38 cellular contexts compared by ENCODE assay signal in genomic region chr13:45276887-45277286, GRCh38.
DNase-seq lines count a peak whose midpoint lies in the region; ATAC-seq, FAIRE-seq and TF ChIP-seq lines count a peak whose summit lies in the region.
"Had no signal": no experiment of that assay in that cellular context is flagged by ENCODE, and none has a peak within 500 bp of the region (broad histone marks: within the 10 kb centered on the region; RNA-seq: fewer than 3 reads in every experiment).

No MANE protein-coding gene starts in this region.

- H3K27me3 ChIP-seq in GM12878 (replicated peaks in 1 of 2; ENCODE audit: control insufficient read depth in 2 of 2, insufficient read depth in 2 of 2, low read length in 1 of 2) = no peaks in the 10 kb centered on the region
- no peaks in the 10 kb centered on the region for H3K27me3 ChIP-seq in upper lobe of right lung
- H3K27me3 ChIP-seq: body of pancreas, ovary, uterus had no signal

- H3K36me3 Mint-ChIP-seq in activated CD8-positive, alpha-beta T cell treated with anti-CD3 and anti-CD28 coated beads, Interleukin-2, amount 10 ng/mL, durations not matched to agents 7 days and 5 days (ENCODE audit: low read depth) = peaks cover 17% of the 10 kb centered on the region
- peaks cover 23% of the 10 kb centered on the region for H3K36me3 Mint-ChIP-seq in activated CD8-positive, alpha-beta T cell treated with anti-CD3 and anti-CD28 coated beads for 36 hours (ENCODE audit: low read depth)

- no peak for FAIRE-seq in GM12878 (lab: Jason Lieb, UNC)
- FAIRE-seq: D721Med, endothelial cell of umbilical vein, GM18507, K562, TTC549 had no signal

- peaks cover 7% of the 10 kb centered on the region for H3K9me3 Mint-ChIP-seq in activated CD8-positive, alpha-beta T cell treated with anti-CD3 and anti-CD28 coated beads, Interleukin-2, amount 10 ng/mL, durations not matched to agents 7 days and 5 days (ENCODE audit: insufficient read depth)
- H3K9me3 Mint-ChIP-seq in activated CD8-positive, alpha-beta T cell treated with anti-CD3 and anti-CD28 coated beads for 36 hours = peaks cover 4% of the 10 kb centered on the region
- H3K9me3 Mint-ChIP-seq: CD4-positive, alpha-beta T cell; central memory CD8-positive, alpha-beta T cell; HFFc6; immature natural killer cell had no signal

- no peaks in the 10 kb centered on the region for H4K20me1 ChIP-seq in GM12878 (ENCODE audit: control insufficient read depth, insufficient read depth)

- intact Hi-C loops in activated CD8-positive, alpha-beta T cell treated with anti-CD3 and anti-CD28 coated beads for 36 hours (cut with micrococcal nuclease) = no loop called here
- intact Hi-C loops in GM12878 (cut with micrococcal nuclease; ENCODE audit: unreplicated experiment) = no loop called here
- intact Hi-C loops in upper lobe of right lung (cut with DNase I) = no loop called here

- no peaks in the 10 kb centered on the region for H3K79me2 ChIP-seq in GM12878 (ENCODE audit: control insufficient read depth, insufficient read depth, low read length)

- H3K27ac Mint-ChIP-seq in activated CD8-positive, alpha-beta T cell treated with anti-CD3 and anti-CD28 coated beads, Interleukin-2, amount 10 ng/mL, durations not matched to agents 7 days and 5 days = peak overlapping the region; percentile 25
- H3K27ac Mint-ChIP-seq in activated CD8-positive, alpha-beta T cell treated with anti-CD3 and anti-CD28 coated beads for 36 hours = no peak overlapping the region
- H3K27ac Mint-ChIP-seq: activated naive CD4-positive, alpha-beta T cell treated with anti-CD3 and anti-CD28 coated beads for 36 hours; activated T-helper 1 cell treated with anti-CD3 and anti-CD28 coated beads, Interleukin-12 subunit alpha, Interleukin-12 subunit beta, Interleukin-2, Interleukin-4 antibody, amounts not matched to agents 30 ng/mL and 10 ng/mL and 1 ng/mL, durations not matched to agents 14 hours and 24 hours and 36 hours; CD4-positive, alpha-beta T cell; HFFc6; T-helper 1 cell treated with Interleukin-12 subunit alpha and Interleukin-12 subunit beta and Interleukin-4 antibody, amounts not matched to agents 30 μg/mL and 1 μg/mL, for 36 hours had no signal

- H3K4me1 Mint-ChIP-seq in activated CD8-positive, alpha-beta T cell treated with anti-CD3 and anti-CD28 coated beads, Interleukin-2, amount 10 ng/mL, durations not matched to agents 7 days and 5 days (ENCODE audit: low read depth) = no peaks in the 10 kb centered on the region
- H3K4me1 Mint-ChIP-seq in activated CD8-positive, alpha-beta T cell treated with anti-CD3 and anti-CD28 coated beads for 36 hours (ENCODE audit: low read depth) = peaks cover 9% of the 10 kb centered on the region
- H3K4me1 Mint-ChIP-seq: central memory CD8-positive, alpha-beta T cell; immature natural killer cell had no signal

- TF ChIP-seq RAD21 in GM12878 (IDR thresholded peaks at IDR 0.05; ENCODE audit: insufficient read depth, low read depth, low read length) = no peak

- no peak overlapping the region for H3K27ac ChIP-seq in GM12878 (ENCODE audit: control insufficient read depth, insufficient read depth)
- H3K27ac ChIP-seq in upper lobe of right lung = no peak overlapping the region
- H3K27ac ChIP-seq in substantia nigra (ENCODE audit: low read depth, low read length, poor library complexity, severe bottlenecking) = no peak overlapping the region
- H3K27ac ChIP-seq: body of pancreas, ovary, SK-N-MC, skin epidermis, thoracic aorta, uterus had no signal

- H3K27me3 Mint-ChIP-seq in activated CD8-positive, alpha-beta T cell treated with anti-CD3 and anti-CD28 coated beads, Interleukin-2, amount 10 ng/mL, durations not matched to agents 7 days and 5 days (ENCODE audit: low read depth) = no peaks in the 10 kb centered on the region
- no peaks in the 10 kb centered on the region for H3K27me3 Mint-ChIP-seq in activated CD8-positive, alpha-beta T cell treated with anti-CD3 and anti-CD28 coated beads for 36 hours
- H3K27me3 Mint-ChIP-seq: CD4-positive, alpha-beta T cell; central memory CD8-positive, alpha-beta T cell had no signal

- no peak for DNase-seq in activated CD8-positive, alpha-beta T cell treated with anti-CD3 and anti-CD28 coated beads, Interleukin-2, amount 10 ng/mL, durations not matched to agents 7 days and 5 days
- no peak for DNase-seq in activated CD8-positive, alpha-beta T cell treated with anti-CD3 and anti-CD28 coated beads for 36 hours
- DNase-seq in NOMO-1 treated with DMSO at 0.1 percent for 48 hours (lab: John Stamatoyannopoulos, UW; ENCODE audit: unreplicated experiment) = peak; percentile 76
- no peak for DNase-seq in GM12878 (ENCODE audit: low read depth, low spot score)
- DNase-seq in upper lobe of right lung = no peak
- no peak for DNase-seq in substantia nigra (lab: John Stamatoyannopoulos, UW)
- DNase-seq in NCI-H774 (lab: John Stamatoyannopoulos, UW) = no peak
- DNase-seq: 8988T; activated CD4-positive, alpha-beta T cell treated with anti-CD3 and anti-CD28 coated beads, Interleukin-2, amount 50 U/mL, for 4 hours; activated CD8-positive, alpha-beta memory T cell treated with anti-CD3 and anti-CD28 coated beads, Interleukin-2, amount 50 U/mL, for 4 hours; activated naive CD4-positive, alpha-beta T cell treated with anti-CD3 and anti-CD28 coated beads for 36 hours; body of pancreas; CD4-positive, alpha-beta T cell; GOT3; HFFc6; immature natural killer cell; left colon; mesenchymal stem cell; NCI-H1436 treated with DMSO at 0.1 percent for 48 hours; NCI-H226; ovary; retina; stimulated activated naive CD8-positive, alpha-beta T cell treated with anti-CD3 and anti-CD28 coated beads, Interleukin-15, Interleukin-2, amounts not matched to agents 100 U/mL and 50 U/mL, for 24 hours; uterus had no signal

- TF ChIP-seq EP300 in GM12878 (IDR thresholded peaks at IDR 0.05; ENCODE audit: borderline replicate concordance in 1 of 2, control insufficient read depth in 1 of 2, low read depth in 2 of 2, low read length in 2 of 2) = no peak

- SMC1A ChIA-PET in GM12878 (lab: Charles Lee; ENCODE audit: uncharacterized antibody, unreplicated experiment) = no interaction called here

- no peaks in the 10 kb centered on the region; the same call in 1 of the 2 replicates for H3K4me1 ChIP-seq in GM12878 (ENCODE audit: control insufficient read depth, insufficient read depth, low read length)
- H3K4me1 ChIP-seq in upper lobe of right lung = no peaks in the 10 kb centered on the region
- H3K4me1 ChIP-seq: body of pancreas, uterus had no signal

- POLR2A ChIA-PET in activated CD8-positive, alpha-beta T cell treated with anti-CD3 and anti-CD28 coated beads, Interleukin-2, amount 10 ng/mL, durations not matched to agents 7 days and 5 days (lab: Charles Lee) = no interaction called here
- POLR2A ChIA-PET in activated CD8-positive, alpha-beta T cell treated with anti-CD3 and anti-CD28 coated beads for 36 hours (lab: Charles Lee) = no interaction called here
- POLR2A ChIA-PET in GM12878 (lab: Charles Lee) = interaction anchor here (0.7 kb wide), 3 partner anchors 27 to 61 kb away, joined by 3 to 4 read pairs (median 3); no protein-coding TSS in a partner anchor

- H3K4me2 ChIP-seq in GM12878 (ENCODE audit: control insufficient read depth, insufficient read depth) = no peak overlapping the region

- CTCF ChIA-PET in activated CD8-positive, alpha-beta T cell treated with anti-CD3 and anti-CD28 coated beads, Interleukin-2, amount 10 ng/mL, durations not matched to agents 7 days and 5 days (lab: Charles Lee) = no interaction called here
- CTCF ChIA-PET in activated CD8-positive, alpha-beta T cell treated with anti-CD3 and anti-CD28 coated beads for 36 hours (lab: Charles Lee) = no interaction called here
- CTCF ChIA-PET in GM12878 (lab: Yijun Ruan, JAX) = no interaction called here

- WGBS in GM12878 (ENCODE audit: insufficient coverage, insufficient replicate concordance, low lambda C conversion rate, missing lambda C conversion rate) = 80% methylated on average over 4 of the region's 4 CpGs

- H3K36me3 ChIP-seq in GM12878 (ENCODE audit: control insufficient read depth in 2 of 2, insufficient read depth in 2 of 2, low read length in 1 of 2) = peaks cover 0 to 4% of the 10 kb centered on the region in 2 experiments; a peak in 1 of 4 replicates
- no peaks in the 10 kb centered on the region for H3K36me3 ChIP-seq in upper lobe of right lung
- H3K36me3 ChIP-seq: ovary, thoracic aorta, uterus had no signal

- H3K9ac ChIP-seq in GM12878 (ENCODE audit: control insufficient read depth, insufficient read depth, low read length) = no peak overlapping the region

- RAD21 ChIA-PET in GM12878 (lab: Charles Lee; ENCODE audit: unreplicated experiment) = no interaction called here

- ATAC-seq in activated CD8-positive, alpha-beta T cell treated with anti-CD3 and anti-CD28 coated beads, Interleukin-2, amount 10 ng/mL, durations not matched to agents 7 days and 5 days = no peak
- no peak for ATAC-seq in activated CD8-positive, alpha-beta T cell treated with anti-CD3 and anti-CD28 coated beads for 36 hours
- ATAC-seq in GM12878 (no peak), upper lobe of right lung (peak; percentile 53), GM18498 (IDR thresholded peaks at IDR 0.05; ENCODE audit: unreplicated experiment) (no peak)
- ATAC-seq: activated CD4-positive, CD25-positive, alpha-beta regulatory T cell treated with anti-CD3 and anti-CD28 coated beads, Interleukin-2, amount 50 U/mL, for 24 hours; body of pancreas; K562; left colon; stimulated activated naive CD8-positive, alpha-beta T cell treated with anti-CD3 and anti-CD28 coated beads, Interleukin-15, Interleukin-2, amounts not matched to agents 100 U/mL and 50 U/mL, for 24 hours had no signal

- no peak for TF ChIP-seq POLR2A in GM12878 (IDR thresholded peaks at IDR 0.05; ENCODE audit: low read depth, low read length)

- BruUV-seq in GM12878 (replicated peaks; lab: Mats Ljungman, UMichigan) = no TSS peak

- no peak overlapping the region for H3K4me3 Mint-ChIP-seq in activated CD8-positive, alpha-beta T cell treated with anti-CD3 and anti-CD28 coated beads, Interleukin-2, amount 10 ng/mL, durations not matched to agents 7 days and 5 days
- H3K4me3 Mint-ChIP-seq in activated CD8-positive, alpha-beta T cell treated with anti-CD3 and anti-CD28 coated beads for 36 hours = no peak overlapping the region
- H3K4me3 Mint-ChIP-seq: activated naive CD4-positive, alpha-beta T cell treated with anti-CD3 and anti-CD28 coated beads for 36 hours; activated T-helper 1 cell treated with anti-CD3 and anti-CD28 coated beads, Interleukin-12 subunit alpha, Interleukin-12 subunit beta, Interleukin-2, Interleukin-4 antibody, amounts not matched to agents 30 ng/mL and 10 ng/mL and 1 ng/mL, durations not matched to agents 14 hours and 24 hours and 36 hours; CD4-positive, alpha-beta T cell; central memory CD8-positive, alpha-beta T cell; HFFc6; immature natural killer cell; neural crest cell; T-helper 1 cell treated with Interleukin-12 subunit alpha and Interleukin-12 subunit beta and Interleukin-4 antibody, amounts not matched to agents 30 μg/mL and 1 μg/mL, for 36 hours had no signal

- H3K4me3 ChIP-seq in GM12878 = no peak overlapping the region
- H3K4me3 ChIP-seq in upper lobe of right lung = no peak overlapping the region
- H3K4me3 ChIP-seq: body of pancreas, K562, ovary, SK-N-MC, skin epidermis, thoracic aorta, uterus had no signal

- in situ Hi-C loops in GM12878 (cut with MboI) = loop anchor here (5.0 kb wide), 1 partner anchor 230 kb away; no protein-coding TSS in a partner anchor

- H3K9me3 ChIP-seq in GM12878 (replicated peaks; ENCODE audit: control insufficient read depth, insufficient read depth, low read length) (no peaks in the 10 kb centered on the region; the same call in 2 of the 3 replicates), upper lobe of right lung (no peaks in the 10 kb centered on the region)
- H3K9me3 ChIP-seq: body of pancreas, ovary, thoracic aorta, uterus had no signal

- no peak overlapping the region for H2AFZ ChIP-seq in GM12878 (ENCODE audit: control insufficient read depth, low read depth, low read length)

- no peak for TF ChIP-seq CTCF in activated CD8-positive, alpha-beta T cell treated with anti-CD3 and anti-CD28 coated beads for 36 hours (IDR thresholded peaks at IDR 0.05)
- TF ChIP-seq CTCF in GM12878 (IDR thresholded peaks at IDR 0.05 in 2 of 3, conservative IDR thresholded peaks at IDR 0.05 in 1 of 3; ENCODE audit: control insufficient read depth in 2 of 3, extremely low read depth in 1 of 3, insufficient read depth in 1 of 3, low read depth in 3 of 3, low read length in 3 of 3) (no peak), upper lobe of right lung (IDR thresholded peaks at IDR 0.05) (no peak)
